ENCODE assay signal across 14 cellular contexts in genomic region chr18:13103366-13103765, GRCh38.
DNase-seq lines count a peak whose midpoint lies in the region; ATAC-seq and TF ChIP-seq lines count a peak whose summit lies in the region.
"Had no signal": no experiment of that assay in that cellular context is flagged by ENCODE, and none has a peak within 500 bp of the region (broad histone marks: within the 10 kb centered on the region; RNA-seq: fewer than 3 reads in every experiment).

No MANE protein-coding gene starts in this region.

- H3K4me3 ChIP-seq in AG04450 (ENCODE audit: low read depth, low read length) (no peak overlapping the region), Panc1 (ENCODE audit: low read depth in 2 of 2, low read length in 2 of 2) (no peak overlapping the region), fibroblast of mammary gland (ENCODE audit: control insufficient read depth, low read depth, low read length) (no peak overlapping the region)

- TF ChIP-seq CTCF in AG04450 (IDR thresholded peaks at IDR 0.05; ENCODE audit: low read depth, low read length) (peak; percentile 19; the same call in 1 of the 2 replicates), GM12873 (IDR thresholded peaks at IDR 0.05; ENCODE audit: insufficient read depth, low read depth, low read length, missing control alignments) (peak; percentile 13), Panc1 (IDR thresholded peaks at IDR 0.05) (peak; percentile 64), fibroblast of mammary gland (conservative IDR thresholded peaks at IDR 0.05; ENCODE audit: control insufficient read depth, insufficient read depth, low read depth, low read length) (peak; percentile 28)

- no peaks in the 10 kb centered on the region for H3K9me3 Mint-ChIP-seq in activated naive CD4-positive, alpha-beta T cell treated with anti-CD3 and anti-CD28 coated beads, Interleukin-2, amount 50 U/mL, for 72 hours
- H3K9me3 Mint-ChIP-seq: CD4-positive, alpha-beta memory T cell; naive B cell had no signal

- intact Hi-C loops in Panc1 (cut with micrococcal nuclease; ENCODE audit: unreplicated experiment), result no loop called here

- H3K27ac Mint-ChIP-seq in activated naive CD4-positive, alpha-beta T cell treated with anti-CD3 and anti-CD28 coated beads, Interleukin-2, amount 50 U/mL, for 72 hours, result peak overlapping the region in 1 of 2 donors; percentile 19
- H3K27ac Mint-ChIP-seq: activated CD4-positive, alpha-beta memory T cell treated with anti-CD3 and anti-CD28 coated beads for 36 hours; activated naive CD8-positive, alpha-beta T cell had no signal

- no peak overlapping the region for H3K27ac ChIP-seq in AG04450 (ENCODE audit: low read depth, low read length)
- no peak overlapping the region for H3K27ac ChIP-seq in Panc1 (ENCODE audit: low read length)

- H3K9me3 ChIP-seq in AG04450 (ENCODE audit: control insufficient read depth, insufficient read depth, low read length) (no peaks in the 10 kb centered on the region; the same call in 1 of the 2 replicates), Panc1 (ENCODE audit: control insufficient read depth, insufficient read depth, low read depth, low read length) (no peaks in the 10 kb centered on the region)

- DNase-seq in AG04450 (ENCODE audit: low read depth, low spot score) (no peak), Panc1 (ENCODE audit: low read depth, low spot score) (no peak), fibroblast of mammary gland (ENCODE audit: low read depth) (peak; percentile 11), HuH-7.5 (ENCODE audit: low spot score) (no peak), COLO829 (ENCODE audit: low spot score) (no peak)
- DNase-seq in activated naive CD4-positive, alpha-beta T cell treated with anti-CD3 and anti-CD28 coated beads, Interleukin-2, amount 50 U/mL, for 72 hours (ENCODE audit: low spot score in 2 of 2), result no peak
- DNase-seq: activated CD4-positive, alpha-beta memory T cell treated with anti-CD3 and anti-CD28 coated beads for 36 hours; naive B cell; NCI-H2081; stimulated activated CD4-positive, alpha-beta T cell treated with anti-CD3 and anti-CD28 coated beads, Interleukin-12 subunit alpha, Interleukin-12 subunit beta, amount 100 ng/mL, for 4 hours had no signal

- H3K36me3 ChIP-seq in Panc1 (ENCODE audit: control insufficient read depth, insufficient read depth, low read length), result peaks cover 12% of the 10 kb centered on the region

- POLR2A ChIA-PET in AG04450 (lab: Yijun Ruan, JAX), result no interaction called here
- POLR2A ChIA-PET in Panc1 (lab: Charles Lee), result no interaction called here

- in situ Hi-C loops in Panc1 (cut with HindIII; ENCODE audit: low pct_unique_long_range_greater_than_20kb, low sequenced_read_pairs), result no loop called here

- no TSS peak for BruUV-seq in Panc1 (replicated peaks; lab: Mats Ljungman, UMichigan)

- CTCF ChIA-PET in AG04450 (lab: Charles Lee) (no interaction called here), Panc1 (lab: Charles Lee) (no interaction called here)

- ATAC-seq in Panc1 (no peak), GM18511 (IDR thresholded peaks at IDR 0.05; ENCODE audit: unreplicated experiment) (no peak)
- no peak for ATAC-seq in activated naive CD4-positive, alpha-beta T cell treated with anti-CD3 and anti-CD28 coated beads, Interleukin-2, amount 50 U/mL, for 72 hours

- H3K36me3 Mint-ChIP-seq in activated naive CD4-positive, alpha-beta T cell treated with anti-CD3 and anti-CD28 coated beads, Interleukin-2, amount 50 U/mL, for 72 hours, result peaks cover 44 to 68% of the 10 kb centered on the region in 2 donors

- H3K27me3 ChIP-seq in AG04450 (ENCODE audit: control insufficient read depth, insufficient read depth, low read length) (no peaks in the 10 kb centered on the region), Panc1 (ENCODE audit: control insufficient read depth, insufficient read depth, low read length) (no peaks in the 10 kb centered on the region)

- H3K4me1 ChIP-seq in Panc1 (ENCODE audit: control insufficient read depth, insufficient read depth, low read length), result no peaks in the 10 kb centered on the region

Comparison
In these comparisons a context has a peak if more than half of its experiments do, and no peak if none do; other contexts are left out.
1. CTCF ChIP-seq: peak in every context shown above with its lines; median percentile 64 in Panc1; 28 in fibroblast of mammary gland; 19 in AG04450; 13 in GM12873.